ENCODE assay signal across 8 cellular contexts in genomic region chr2:47402555-47402804, GRCh38. TPM values are rescaled to one million over a fixed set of nuclear protein-coding genes. Genes with fewer than 3 reads are reported as not detected.
DNase-seq lines count a peak whose midpoint lies in the region; ATAC-seq and TF ChIP-seq lines count a peak whose summit lies in the region.

No MANE protein-coding gene starts in this region.

- H3K4me1 ChIP-seq in SK-N-SH (ENCODE audit: control insufficient read depth in 1 of 2, insufficient read depth in 2 of 2, low read depth in 1 of 2, low read length in 1 of 2) (peaks cover 6 to 11% of the 10 kb centered on the region in 2 experiments; a peak in 1 of 4 replicates), sigmoid colon (peaks cover 0 to 19% (median 15%) of the 10 kb centered on the region in 4 donors)

- peak overlapping the region; percentile 77 for H3K4me3 ChIP-seq in GM12875 (ENCODE audit: low read depth, low read length)
- H3K4me3 ChIP-seq in SK-N-SH (ENCODE audit: low read depth in 2 of 2, low read length in 1 of 2): peak overlapping the region; percentile 74 to 96
- peak overlapping the region; percentile 86 for H3K4me3 ChIP-seq in fibroblast of the aortic adventitia (ENCODE audit: low read depth, low read length)
- peak overlapping the region; percentile 70 to 91 (median 87) for H3K4me3 ChIP-seq in sigmoid colon

- intact Hi-C loops in sigmoid colon (cut with DNase I): loop anchor here (10.0 kb wide), 1 partner anchor 1298 kb away; no protein-coding TSS in a partner anchor

- no peak for TF ChIP-seq RAD21 in SK-N-SH (IDR thresholded peaks at IDR 0.05; ENCODE audit: low read length)

- TF ChIP-seq EP300 in SK-N-SH (IDR thresholded peaks at IDR 0.05; ENCODE audit: borderline replicate concordance in 1 of 2, low read depth in 1 of 2, low read length in 1 of 2) (no peak), sigmoid colon (IDR thresholded peaks at IDR 0.05) (no peak)

- H3K79me2 ChIP-seq in SK-N-SH (ENCODE audit: insufficient read depth): peaks cover 45% of the 10 kb centered on the region

- DNase-seq in SK-N-SH: no peak
- no peak for DNase-seq in fibroblast of the aortic adventitia (ENCODE audit: low read depth)
- DNase-seq in sigmoid colon: no peak
- no peak for DNase-seq in UCSD-AML1 (lab: John Stamatoyannopoulos, UW; ENCODE audit: unreplicated experiment)
- no peak for DNase-seq in cerebellar cortex (ENCODE audit: low spot score)
- DNase-seq in OCI-M1 (lab: John Stamatoyannopoulos, UW): no peak

- ATAC-seq in HG02678 (IDR thresholded peaks at IDR 0.05; ENCODE audit: unreplicated experiment): no peak

- H3K9me2 ChIP-seq in SK-N-SH: no peaks in the 10 kb centered on the region

- H3K9ac ChIP-seq in SK-N-SH: peak overlapping the region; percentile 86; the same call in 1 of the 2 replicates

- peak overlapping the region; percentile 97 for H2AFZ ChIP-seq in SK-N-SH (ENCODE audit: low read depth)

- POLR2A ChIA-PET in SK-N-SH (lab: Yijun Ruan, JAX): interaction anchor here (0.7 to 1.6 kb wide), 5 partner anchors 7 to 679 kb away, joined by 3 to 9 read pairs (median 3); partner anchors contain the start of gene MSH6

- 16% methylated on average over 8 of the region's 8 CpGs for WGBS in SK-N-SH (ENCODE audit: low lambda C conversion rate)
- WGBS in sigmoid colon, 2 donors: 2 to 3% methylated on average over 8 of the region's 8 CpGs

- peaks cover 0 to 4% of the 10 kb centered on the region in 2 experiments for H3K36me3 ChIP-seq in SK-N-SH (replicated peaks in 1 of 2; ENCODE audit: control insufficient read depth in 1 of 2, insufficient read depth in 2 of 2, low read length in 1 of 2)
- H3K36me3 ChIP-seq in sigmoid colon: no peaks in the 10 kb centered on the region

- H3K9me3 ChIP-seq in SK-N-SH (no peaks in the 10 kb centered on the region), sigmoid colon (no peaks in the 10 kb centered on the region)

- H3F3A ChIP-seq in SK-N-SH (replicated peaks; ENCODE audit: insufficient read depth): peaks cover 4% of the 10 kb centered on the region

- CTCF ChIA-PET in SK-N-SH (lab: Yijun Ruan, JAX): interaction anchor here (0.8 to 2.3 kb wide), 3 partner anchors 14 to 67 kb away, joined by 3 to 12 read pairs (median 9); no protein-coding TSS in a partner anchor

- H4K20me1 ChIP-seq in SK-N-SH (ENCODE audit: insufficient read depth): no peaks in the 10 kb centered on the region

- no peaks in the 10 kb centered on the region for H3K27me3 ChIP-seq in SK-N-SH (ENCODE audit: insufficient read depth)
- no peaks in the 10 kb centered on the region for H3K27me3 ChIP-seq in sigmoid colon

- H3K27ac ChIP-seq in SK-N-SH (ENCODE audit: low read depth in 2 of 2, low read length in 1 of 2): peak overlapping the region; percentile 33 to 73; a peak in 3 of 4 replicates
- H3K27ac ChIP-seq in sigmoid colon: peak overlapping the region; percentile 70 to 79 (median 74)

- TF ChIP-seq CTCF in GM12875 (IDR thresholded peaks at IDR 0.05; ENCODE audit: borderline replicate concordance, insufficient read depth, low read depth, low read length) (no peak), SK-N-SH (IDR thresholded peaks at IDR 0.05) (no peak), fibroblast of the aortic adventitia (IDR thresholded peaks at IDR 0.05; ENCODE audit: insufficient read depth, low read length) (no peak), sigmoid colon (IDR thresholded peaks at IDR 0.05) (no peak)

- H3K4me2 ChIP-seq in SK-N-SH: peak overlapping the region; percentile 79

- no peak for TF ChIP-seq POLR2A in sigmoid colon (IDR thresholded peaks at IDR 0.05)

TF ChIP-seq in SK-N-SH, 30 proteins besides CTCF, POLR2A, EP300 and RAD21:
- TF ChIP-seq MXI1 (IDR thresholded peaks at IDR 0.05; ENCODE audit: low read depth, low read length) (no peak), FOSL2 (IDR thresholded peaks at IDR 0.05; ENCODE audit: borderline replicate concordance, low read depth) (peak; percentile 7; the same call in 1 of the 2 replicates), RFX5 (IDR thresholded peaks at IDR 0.05; ENCODE audit: low read length) (no peak)
- TF ChIP-seq, protein P1, sequence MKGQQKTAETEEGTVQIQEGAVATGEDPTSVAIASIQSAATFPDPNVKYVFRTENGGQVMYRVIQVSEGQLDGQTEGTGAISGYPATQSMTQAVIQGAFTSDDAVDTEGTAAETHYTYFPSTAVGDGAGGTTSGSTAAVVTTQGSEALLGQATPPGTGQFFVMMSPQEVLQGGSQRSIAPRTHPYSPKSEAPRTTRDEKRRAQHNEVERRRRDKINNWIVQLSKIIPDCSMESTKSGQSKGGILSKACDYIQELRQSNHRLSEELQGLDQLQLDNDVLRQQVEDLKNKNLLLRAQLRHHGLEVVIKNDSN (IDR thresholded peaks at IDR 0.05; ENCODE audit: borderline replicate concordance, low read depth): no peak

RNA-seq across cellular contexts. Expression of gene MSH2, which starts 0.5 kb away (rescaled TPM):
- polyA plus RNA-seq in SK-N-SH (2012; rRNA removed) (13.7 and 16.4 TPM in 2 replicates), sigmoid colon (10 to 100 TPM in 1 of 3 donors, 1 to 10 TPM in 2; 7.2 to 12.4 (median 7.6) TPM)
- polyA plus RNA-seq in SK-N-SH (2012; cell fraction: cytosol; rRNA removed): 21.8 and 22.6 TPM in 2 replicates
- 5.5 and 10.7 TPM in 2 replicates for polyA plus RNA-seq in SK-N-SH (2012; cell fraction: nucleus; rRNA removed)
- total RNA-seq in fibroblast of the aortic adventitia (ENCODE audit: low replicate concordance) (13.7 and 33.4 TPM in 2 replicates), sigmoid colon (10 to 100 TPM in 2 of 4 donors, 1 to 10 TPM in 2; 8.0 to 13.9 (median 10.4) TPM)

RNA-seq across cellular contexts. Expression of gene EPCAM, which starts 33.4 kb away (rescaled TPM):
- 0.43 and 0.54 TPM in 2 replicates for polyA plus RNA-seq in SK-N-SH (2012; rRNA removed)
- polyA plus RNA-seq in SK-N-SH (2012; cell fraction: cytosol; rRNA removed): 0.49 and 0.80 TPM in 2 replicates
- polyA plus RNA-seq in SK-N-SH (2012; cell fraction: nucleus; rRNA removed): 1.1 and 1.3 TPM in 2 replicates
- total RNA-seq in fibroblast of the aortic adventitia (ENCODE audit: low replicate concordance): not detected in 2 replicates
- total RNA-seq in sigmoid colon: 1 to 10 TPM in 1 of 4 donors, not detected in 3; 3.2 TPM
- polyA plus RNA-seq in sigmoid colon: 100 to 1,000 TPM; 201 to 720 (median 296) TPM
